In the genomic region with DNA sequence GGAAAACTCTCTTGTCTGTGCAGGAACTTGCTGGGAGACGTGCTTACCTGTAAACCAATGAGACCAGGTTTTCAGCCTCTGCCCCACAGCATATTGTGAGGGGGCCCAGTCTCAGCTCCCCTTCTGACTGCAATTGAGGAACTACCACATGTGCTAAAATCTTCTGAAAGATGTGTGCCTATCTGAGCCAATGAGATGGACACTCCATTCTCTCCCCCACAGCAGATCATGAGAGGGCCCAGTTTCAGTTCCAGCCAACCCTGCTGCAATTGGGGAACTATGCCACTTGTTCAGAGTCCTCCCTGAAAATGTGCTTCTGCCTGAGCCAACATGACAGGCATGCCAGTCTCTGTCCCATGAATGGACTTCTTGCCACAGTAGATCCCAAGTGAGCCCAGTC, we compare ENCODE assay signal across 24 cellular contexts. TPM values are rescaled to one million over a fixed set of nuclear protein-coding genes. Genes with fewer than 3 reads are reported as not detected.
A peak's percentile ranks its signal among the peaks of the same experiment; 100 is the strongest.
DNase-seq lines count a peak whose midpoint lies in the region; ATAC-seq and TF ChIP-seq lines count a peak whose summit lies in the region.
"Had no signal": no experiment of that assay in that cellular context is flagged by ENCODE, and none has a peak within 500 bp of the region (broad histone marks: within the 10 kb centered on the region; RNA-seq: fewer than 3 reads in every experiment).

No MANE protein-coding gene starts in this region.

- peak; percentile 52 for ATAC-seq in left lung
- ATAC-seq in upper lobe of right lung: peak; percentile 85
- ATAC-seq in HG03442 (IDR thresholded peaks at IDR 0.05; ENCODE audit: unreplicated experiment): no peak
- ATAC-seq: natural killer cell treated with Interleukin-12 subunit alpha and Interleukin-12 subunit beta and Interleukin-15 and Interleukin-18, amount 100 ng/mL, for 72 hours had no signal

- no peaks in the 10 kb centered on the region for H3K9me2 ChIP-seq in Karpas-422 (replicated peaks; ENCODE audit: insufficient read depth, low read length)

- H3K9ac ChIP-seq in Karpas-422 (ENCODE audit: low read length): no peak overlapping the region
- H3K9ac ChIP-seq: BLaER1 had no signal

- no peaks in the 10 kb centered on the region for H3K79me2 ChIP-seq in Karpas-422 (ENCODE audit: low read length)

- no peaks in the 10 kb centered on the region for H4K20me1 ChIP-seq in Karpas-422 (ENCODE audit: insufficient read depth, low read depth, low read length)
- H4K20me1 ChIP-seq: BLaER1 had no signal

- H3K36me3 ChIP-seq in Karpas-422 (ENCODE audit: insufficient read depth, low read length) (no peaks in the 10 kb centered on the region), left lung (no peaks in the 10 kb centered on the region), upper lobe of right lung (no peaks in the 10 kb centered on the region)
- H3K36me3 ChIP-seq in CD4-positive, alpha-beta memory T cell (ENCODE audit: insufficient read depth, low read length): no peaks in the 10 kb centered on the region
- H3K36me3 ChIP-seq: BLaER1, esophagus muscularis mucosa had no signal

- H3K4me3 Mint-ChIP-seq in CD4-positive, alpha-beta memory T cell: no peak overlapping the region
- no peak overlapping the region for H3K4me3 Mint-ChIP-seq in mesothelial cell of epicardium
- H3K4me3 Mint-ChIP-seq: IgD-negative memory B cell; immature natural killer cell; natural killer cell treated with Interleukin-12 subunit alpha and Interleukin-12 subunit beta and Interleukin-15 and Interleukin-18, amount 100 ng/mL, for 72 hours had no signal

- H3K27me3 Mint-ChIP-seq in CD4-positive, alpha-beta memory T cell: peaks cover 26 to 35% of the 10 kb centered on the region in 2 donors
- H3K27me3 Mint-ChIP-seq in mesothelial cell of epicardium (ENCODE audit: low read depth): peaks cover 72% of the 10 kb centered on the region

- H3K9me3 ChIP-seq in Karpas-422 (ENCODE audit: low read length) (no peaks in the 10 kb centered on the region), left lung (peaks cover 0 to 21% of the 10 kb centered on the region in 2 donors), upper lobe of right lung (peaks cover 1% of the 10 kb centered on the region)
- no peaks in the 10 kb centered on the region for H3K9me3 ChIP-seq in CD4-positive, alpha-beta memory T cell (ENCODE audit: control insufficient read depth in 1 of 2, low read length in 2 of 2)

- H3K4me3 ChIP-seq in Karpas-422 (ENCODE audit: low read length): no peak overlapping the region
- H3K4me3 ChIP-seq in left lung: no peak overlapping the region
- no peak overlapping the region for H3K4me3 ChIP-seq in upper lobe of right lung
- no peak overlapping the region for H3K4me3 ChIP-seq in CD4-positive, alpha-beta memory T cell (ENCODE audit: low read length in 2 of 2)
- H3K4me3 ChIP-seq: BLaER1, esophagus muscularis mucosa, skin epidermis had no signal

- DNase-seq in Karpas-422 (peak; percentile 43), SIG-M5 treated with dmso at 0.1 percent for 504 hours (lab: John Stamatoyannopoulos, UW; ENCODE audit: unreplicated experiment) (peak; percentile 92), left lung (no peak), upper lobe of right lung (no peak), mesothelial cell of epicardium (ENCODE audit: low spot score in 2 of 2, unreplicated experiment in 2 of 2) (no peak)
- no peak for DNase-seq in CD4-positive, alpha-beta memory T cell
- DNase-seq: activated CD4-positive, alpha-beta T cell treated with anti-CD3 and anti-CD28 coated beads, Interleukin-2, amount 50 U/mL, for 1 hour; activated gamma-delta T cell treated with Interleukin-2 at 50 U/mL for 16 hours; amniotic stem cell; glutamatergic neuron; immature natural killer cell; NCI-H1048; NCI-H526 treated with DMSO at 0.1 percent for 48 hours; stimulated activated CD4-positive, alpha-beta T cell treated with anti-CD3 and anti-CD28 coated beads, Interleukin-4, amount 100 ng/mL, for 1 hour had no signal

- CTCF ChIA-PET in CD4-positive, alpha-beta memory T cell (lab: Charles Lee; ENCODE audit: partially characterized antibody): no interaction called here

- TF ChIP-seq CTCF in left lung (IDR thresholded peaks at IDR 0.05) (no peak), upper lobe of right lung (IDR thresholded peaks at IDR 0.05) (no peak), mesothelial cell of epicardium (IDR thresholded peaks at IDR 0.05; ENCODE audit: unreplicated experiment) (no peak)

- no peak overlapping the region for H3K27ac Mint-ChIP-seq in CD4-positive, alpha-beta memory T cell
- no peak overlapping the region for H3K27ac Mint-ChIP-seq in mesothelial cell of epicardium
- H3K27ac Mint-ChIP-seq: immature natural killer cell; natural killer cell treated with Interleukin-12 subunit alpha and Interleukin-12 subunit beta and Interleukin-15 and Interleukin-18, amount 100 ng/mL, for 72 hours had no signal

- no peak overlapping the region for H2AFZ ChIP-seq in Karpas-422 (ENCODE audit: low read length)

- H3K27ac ChIP-seq in Karpas-422 (ENCODE audit: low read length) (no peak overlapping the region), left lung (peak overlapping the region in 1 of 2 donors; percentile 80), upper lobe of right lung (no peak overlapping the region)
- no peak overlapping the region for H3K27ac ChIP-seq in CD4-positive, alpha-beta memory T cell (ENCODE audit: low read depth, low read length)
- H3K27ac ChIP-seq: BLaER1, esophagus muscularis mucosa had no signal

- H3K27me3 ChIP-seq in Karpas-422 (ENCODE audit: low read length): no peaks in the 10 kb centered on the region
- H3K27me3 ChIP-seq in left lung: peaks cover 0 to 4% of the 10 kb centered on the region in 2 donors
- no peaks in the 10 kb centered on the region for H3K27me3 ChIP-seq in upper lobe of right lung
- H3K27me3 ChIP-seq in CD4-positive, alpha-beta memory T cell (ENCODE audit: insufficient read depth, low read length): peaks cover 7% of the 10 kb centered on the region
- H3K27me3 ChIP-seq: BLaER1 had no signal

- H3K4me1 ChIP-seq in Karpas-422 (ENCODE audit: low read length): no peaks in the 10 kb centered on the region
- peaks cover 4 to 18% of the 10 kb centered on the region in 2 donors for H3K4me1 ChIP-seq in left lung
- no peaks in the 10 kb centered on the region for H3K4me1 ChIP-seq in upper lobe of right lung
- H3K4me1 ChIP-seq in CD4-positive, alpha-beta memory T cell (ENCODE audit: insufficient read depth, low read length): no peaks in the 10 kb centered on the region
- H3K4me1 ChIP-seq: BLaER1, esophagus muscularis mucosa had no signal

- H3K4me1 Mint-ChIP-seq in CD4-positive, alpha-beta memory T cell: no peaks in the 10 kb centered on the region
- no peaks in the 10 kb centered on the region for H3K4me1 Mint-ChIP-seq in mesothelial cell of epicardium
- H3K4me1 Mint-ChIP-seq: immature natural killer cell had no signal

- peaks cover 3 to 26% (median 22%) of the 10 kb centered on the region in 8 donors for H3K9me3 Mint-ChIP-seq in CD4-positive, alpha-beta memory T cell
- peaks cover 13% of the 10 kb centered on the region for H3K9me3 Mint-ChIP-seq in mesothelial cell of epicardium

- POLR2A ChIA-PET in CD4-positive, alpha-beta memory T cell (lab: Charles Lee; ENCODE audit: partially characterized antibody): no interaction called here

- no peak overlapping the region for H3K4me2 ChIP-seq in Karpas-422 (ENCODE audit: low read depth, low read length, poor library complexity, severe bottlenecking)
- H3K4me2 ChIP-seq: BLaER1 had no signal

- intact Hi-C loops in left lung (cut with DNase I): no loop called here
- intact Hi-C loops in upper lobe of right lung (cut with DNase I): no loop called here
- intact Hi-C loops in CD4-positive, alpha-beta memory T cell (cut with micrococcal nuclease): no loop called here

- H3K36me3 Mint-ChIP-seq in CD4-positive, alpha-beta memory T cell: peaks cover 0 to 10% of the 10 kb centered on the region in 2 donors
- no peaks in the 10 kb centered on the region for H3K36me3 Mint-ChIP-seq in mesothelial cell of epicardium

RNA-seq across cellular contexts. Expression of gene PI3, which starts 20.9 kb away (rescaled TPM):
- not detected in 2 replicates for total RNA-seq in Karpas-422 (2014; rRNA removed; shearing (Covaris generic); ENCODE audit: low replicate concordance)
- 100 to 1,000 TPM in 1 of 2 donors, 1 to 10 TPM in 1; 1.4 to 165 TPM for total RNA-seq in left lung
- total RNA-seq in upper lobe of right lung: 4.1 TPM
- not detected for total RNA-seq in CD4-positive, alpha-beta memory T cell
- polyA plus RNA-seq in CD4-positive, alpha-beta memory T cell: not detected
- total RNA-seq in mesothelial cell of epicardium: not detected in 3 replicates
- total RNA-seq: H1; lung microvascular endothelial cell; natural killer cell treated with Interleukin-12 subunit alpha and Interleukin-12 subunit beta and Interleukin-15 and Interleukin-18, amount 100 ng/mL, for 72 hours; posterior vena cava had no signal
- polyA plus RNA-seq: H1, immature natural killer cell had no signal

RNA-seq across cellular contexts. Expression of gene WFDC12, which starts 29.5 kb away (rescaled TPM):
- total RNA-seq in Karpas-422 (2014; rRNA removed; shearing (Covaris generic); ENCODE audit: low replicate concordance): not detected in 2 replicates
- total RNA-seq in left lung (under 1 TPM; 0.44 to 0.73 TPM), upper lobe of right lung (1.8 TPM), mesothelial cell of epicardium (not detected in 3 replicates)
- not detected for total RNA-seq in CD4-positive, alpha-beta memory T cell
- not detected for polyA plus RNA-seq in CD4-positive, alpha-beta memory T cell
- total RNA-seq: cardiac septum; esophagus muscularis mucosa; H1; lung microvascular endothelial cell; natural killer cell treated with Interleukin-12 subunit alpha and Interleukin-12 subunit beta and Interleukin-15 and Interleukin-18, amount 100 ng/mL, for 72 hours; posterior vena cava had no signal
- polyA plus RNA-seq: H1, IgD-negative memory B cell, immature natural killer cell had no signal

RNA-seq across cellular contexts. Expression of gene WFDC5, which starts 38.8 kb away (rescaled TPM):
- not detected in 2 replicates for total RNA-seq in Karpas-422 (2014; rRNA removed; shearing (Covaris generic); ENCODE audit: low replicate concordance)
- total RNA-seq in left lung (under 1 TPM; 0.32 to 0.37 TPM), upper lobe of right lung (1.3 TPM), mesothelial cell of epicardium (not detected in 3 replicates)
- total RNA-seq in CD4-positive, alpha-beta memory T cell: not detected
- not detected for polyA plus RNA-seq in CD4-positive, alpha-beta memory T cell
- total RNA-seq: cardiac septum; esophagus muscularis mucosa; H1; lung microvascular endothelial cell; natural killer cell treated with Interleukin-12 subunit alpha and Interleukin-12 subunit beta and Interleukin-15 and Interleukin-18, amount 100 ng/mL, for 72 hours; posterior vena cava had no signal
- polyA plus RNA-seq: H1, IgD-negative memory B cell, immature natural killer cell had no signal

RNA-seq across cellular contexts. Expression of gene KCNS1, which starts 52.8 kb away (rescaled TPM):
- not detected in 2 replicates for total RNA-seq in Karpas-422 (2014; rRNA removed; shearing (Covaris generic); ENCODE audit: low replicate concordance)
- total RNA-seq in left lung (under 1 TPM; 0.97 to 0.99 TPM), upper lobe of right lung (1.6 TPM), mesothelial cell of epicardium (0.09 TPM in 1 of 3 replicates, not detected in the others)
- under 1 TPM in 1 of 2 experiments, not detected in 1; 0.09 TPM for total RNA-seq in CD4-positive, alpha-beta memory T cell
- polyA plus RNA-seq in CD4-positive, alpha-beta memory T cell: under 1 TPM in 1 of 2 donors, not detected in 1; 0.16 TPM
- total RNA-seq: posterior vena cava had no signal
- polyA plus RNA-seq: IgD-negative memory B cell had no signal

RNA-seq across cellular contexts. Expression of gene SEMG1, which starts 53.1 kb away (rescaled TPM):
- not detected in 2 replicates for total RNA-seq in Karpas-422 (2014; rRNA removed; shearing (Covaris generic); ENCODE audit: low replicate concordance)
- total RNA-seq in left lung (under 1 TPM in 1 of 2 donors, not detected in 1; 0.31 TPM), upper lobe of right lung (not detected), mesothelial cell of epicardium (not detected in 3 replicates)
- not detected for total RNA-seq in CD4-positive, alpha-beta memory T cell
- not detected for polyA plus RNA-seq in CD4-positive, alpha-beta memory T cell
- total RNA-seq: cardiac septum; esophagus muscularis mucosa; lung microvascular endothelial cell; natural killer cell treated with Interleukin-12 subunit alpha and Interleukin-12 subunit beta and Interleukin-15 and Interleukin-18, amount 100 ng/mL, for 72 hours; posterior vena cava had no signal
- polyA plus RNA-seq: IgD-negative memory B cell, immature natural killer cell had no signal

Comparison
In these comparisons a context has a peak if more than half of its experiments do, and no peak if none do; other contexts are left out.
1. DNase-seq: peak in Karpas-422 (single experiment) and SIG-M5 treated with dmso at 0.1 percent for 504 hours (single experiment); none in left lung (0 of 2), upper lobe of right lung (single experiment), CD4-positive, alpha-beta memory T cell (0 of 5) and mesothelial cell of epicardium (0 of 2).